22 cellular contexts compared by ENCODE assay signal in genomic region chr10:24893127-24893526, GRCh38. TPM values are rescaled to one million over a fixed set of nuclear protein-coding genes. Genes with fewer than 3 reads are reported as not detected.
DNase-seq lines count a peak whose midpoint lies in the region; ATAC-seq and TF ChIP-seq lines count a peak whose summit lies in the region.
"Had no signal": no experiment of that assay in that cellular context is flagged by ENCODE, and none has a peak within 500 bp of the region (broad histone marks: within the 10 kb centered on the region; RNA-seq: fewer than 3 reads in every experiment).

No MANE protein-coding gene starts in this region.

- POLR2A ChIA-PET in OCI-LY7 (lab: Charles Lee): interaction anchor here (0.7 kb wide), 1 partner anchor 508 kb away, joined by 3 read pairs; no protein-coding TSS in a partner anchor

- H3K27ac ChIP-seq in ACC112 (ENCODE audit: low read depth, low read length): peak overlapping the region; percentile 77
- no peak overlapping the region for H3K27ac ChIP-seq in OCI-LY7 (ENCODE audit: low read depth, low read length, poor library complexity, severe bottlenecking)
- H3K27ac ChIP-seq: cardiac muscle cell, uterus had no signal

- H3K9me3 Mint-ChIP-seq in Calu3 (ENCODE audit: low read depth, unreplicated experiment) (no peaks in the 10 kb centered on the region), immature natural killer cell (no peaks in the 10 kb centered on the region)
- H3K9me3 Mint-ChIP-seq: activated CD4-positive, alpha-beta memory T cell treated with anti-CD3 and anti-CD28 coated beads, Interleukin-2, amount 10 ng/mL, durations not matched to agents 7 days and 5 days; stimulated activated naive B cell treated with anti-CD40 and anti-IgM and Interleukin-4, amounts not matched to agents 10 μg/mL and 1 μg/mL and 100 μg/mL, for 72 hours had no signal

- peaks cover 73% of the 10 kb centered on the region for H3K4me1 ChIP-seq in ACC112 (ENCODE audit: control insufficient read depth, insufficient read depth, low read length, unreplicated experiment)
- no peaks in the 10 kb centered on the region for H3K4me1 ChIP-seq in OCI-LY7 (ENCODE audit: insufficient read depth, low read length, poor library complexity, severe bottlenecking)
- H3K4me1 ChIP-seq: uterus had no signal

- CTCF ChIA-PET in Calu3 (lab: Charles Lee) (no interaction called here), OCI-LY7 (lab: Charles Lee; ENCODE audit: unreplicated experiment) (no interaction called here)

- H3K4me3 ChIP-seq in ACC112 (ENCODE audit: low read depth, low read length) (no peak overlapping the region), cardiac fibroblast (replicated peaks in 1 of 2; ENCODE audit: low read depth in 2 of 2, low read length in 2 of 2) (no peak overlapping the region), OCI-LY7 (ENCODE audit: low read depth, low read length, poor library complexity, severe bottlenecking) (no peak overlapping the region)
- H3K4me3 ChIP-seq: cardiac muscle cell, smooth muscle cell, uterus had no signal

- H3K27me3 Mint-ChIP-seq in Calu3 (ENCODE audit: unreplicated experiment) (no peaks in the 10 kb centered on the region), immature natural killer cell (ENCODE audit: low read depth in 3 of 3) (peaks cover 2 to 3% (median 3%) of the 10 kb centered on the region in 3 donors)
- H3K27me3 Mint-ChIP-seq: activated CD4-positive, alpha-beta memory T cell treated with anti-CD3 and anti-CD28 coated beads, Interleukin-2, amount 10 ng/mL, durations not matched to agents 7 days and 5 days; IgD-negative memory B cell; stimulated activated naive B cell treated with anti-CD40 and anti-IgM and Interleukin-4, amounts not matched to agents 10 μg/mL and 1 μg/mL and 100 μg/mL, for 72 hours had no signal

- BruUV-seq in Calu3 (replicated peaks; lab: Mats Ljungman, UMichigan): no TSS peak
- no TSS peak for BruUV-seq in OCI-LY7 (replicated peaks; lab: Mats Ljungman, UMichigan)

- no peaks in the 10 kb centered on the region for H4K20me1 ChIP-seq in OCI-LY7 (ENCODE audit: insufficient read depth, low read length)

- H3K36me3 ChIP-seq in ACC112 (ENCODE audit: insufficient read depth, low read length) (no peaks in the 10 kb centered on the region), OCI-LY7 (ENCODE audit: insufficient read depth, low read length) (no peaks in the 10 kb centered on the region)
- H3K36me3 ChIP-seq: cardiac muscle cell, uterus had no signal

- H3K4me2 ChIP-seq in OCI-LY7 (ENCODE audit: low read length): no peak overlapping the region
- H3K4me2 ChIP-seq: smooth muscle cell had no signal

- H3K27me3 ChIP-seq in ACC112 (ENCODE audit: insufficient read depth, low read length): no peaks in the 10 kb centered on the region
- H3K27me3 ChIP-seq: cardiac muscle cell, uterus had no signal

- H3K79me2 ChIP-seq in ACC112 (ENCODE audit: control insufficient read depth, insufficient read depth, low read length, unreplicated experiment) (peaks cover 3% of the 10 kb centered on the region), OCI-LY7 (ENCODE audit: insufficient read depth, low read depth, low read length) (no peaks in the 10 kb centered on the region)

- H3K9me2 ChIP-seq in OCI-LY7 (ENCODE audit: insufficient read depth, low read length): no peaks in the 10 kb centered on the region

- intact Hi-C loops in Calu3 (cut with micrococcal nuclease; ENCODE audit: unreplicated experiment): no loop called here
- intact Hi-C loops in OCI-LY7 (cut with micrococcal nuclease; ENCODE audit: unreplicated experiment): no loop called here

- DNase-seq in Calu3 (no peak), cardiac fibroblast (ENCODE audit: low read depth in 2 of 2) (peak; percentile 46 to 63), immature natural killer cell (no peak), NCI-H69 (lab: John Stamatoyannopoulos, UW) (no peak), OCI-LY7 (ENCODE audit: low spot score) (no peak)
- DNase-seq: activated CD4-positive, alpha-beta memory T cell treated with anti-CD3 and anti-CD28 coated beads, Interleukin-2, amount 10 ng/mL, durations not matched to agents 7 days and 5 days; activated gamma-delta T cell treated with Interleukin-2 at 50 U/mL for 16 hours; activated T-cell treated with anti-CD3 and anti-CD28 coated beads for 4 hours; amniotic stem cell; NCI-H2171; NCI-H524 treated with DMSO at 0.1 percent for 48 hours; SIG-M5; stimulated activated CD4-positive, alpha-beta T cell treated with anti-CD3 and anti-CD28 coated beads, Interleukin-2, amount 100 ng/mL, for 48 hours; stimulated activated naive B cell treated with anti-CD40 and anti-IgM and Interleukin-4, amounts not matched to agents 10 μg/mL and 1 μg/mL and 100 μg/mL, for 72 hours; uterus had no signal

- no peak for ATAC-seq in GM19023 (IDR thresholded peaks at IDR 0.05; ENCODE audit: unreplicated experiment)
- ATAC-seq: activated CD4-positive, CD25-positive, alpha-beta regulatory T cell treated with anti-CD3 and anti-CD28 coated beads, Interleukin-2, amount 50 U/mL, for 24 hours; Panc1; stimulated activated naive B cell treated with anti-CD40 and anti-IgM and Interleukin-4, amounts not matched to agents 10 μg/mL and 1 μg/mL and 100 μg/mL, for 72 hours had no signal

- H3K9me3 ChIP-seq in OCI-LY7 (ENCODE audit: low read length): no peaks in the 10 kb centered on the region
- H3K9me3 ChIP-seq: uterus had no signal

- H2AFZ ChIP-seq in ACC112 (ENCODE audit: low read length, unreplicated experiment) (no peak overlapping the region), OCI-LY7 (ENCODE audit: low read length) (no peak overlapping the region)

- H3K36me3 Mint-ChIP-seq in Calu3 (ENCODE audit: insufficient read depth, unreplicated experiment) (no peaks in the 10 kb centered on the region), immature natural killer cell (peaks cover 4 to 29% (median 20%) of the 10 kb centered on the region in 3 donors)
- H3K36me3 Mint-ChIP-seq: stimulated activated naive B cell treated with anti-CD40 and anti-IgM and Interleukin-4, amounts not matched to agents 10 μg/mL and 1 μg/mL and 100 μg/mL, for 72 hours had no signal

- H3K4me1 Mint-ChIP-seq in Calu3 (ENCODE audit: low read depth, unreplicated experiment) (peaks cover 69% of the 10 kb centered on the region), immature natural killer cell (peaks cover 64 to 82% of the 10 kb centered on the region in 2 donors)

- H3K4me3 Mint-ChIP-seq in Calu3 (ENCODE audit: low read depth, unreplicated experiment): no peak overlapping the region
- no peak overlapping the region for H3K4me3 Mint-ChIP-seq in immature natural killer cell
- H3K4me3 Mint-ChIP-seq: activated CD4-positive, alpha-beta memory T cell treated with anti-CD3 and anti-CD28 coated beads, Interleukin-2, amount 10 ng/mL, durations not matched to agents 7 days and 5 days; stimulated activated naive B cell treated with anti-CD40 and anti-IgM and Interleukin-4, amounts not matched to agents 10 μg/mL and 1 μg/mL and 100 μg/mL, for 72 hours had no signal

- H3K27ac Mint-ChIP-seq in Calu3 (ENCODE audit: unreplicated experiment) (peak overlapping the region; percentile 10), immature natural killer cell (peak overlapping the region; percentile 74 to 98 (median 96))
- H3K27ac Mint-ChIP-seq: activated CD4-positive, alpha-beta memory T cell treated with anti-CD3 and anti-CD28 coated beads, Interleukin-2, amount 10 ng/mL, durations not matched to agents 7 days and 5 days; stimulated activated naive B cell treated with anti-CD40 and anti-IgM and Interleukin-4, amounts not matched to agents 10 μg/mL and 1 μg/mL and 100 μg/mL, for 72 hours had no signal

- TF ChIP-seq CTCF in Calu3 (IDR thresholded peaks at IDR 0.05; ENCODE audit: unreplicated experiment) (no peak), cardiac fibroblast (IDR thresholded peaks at IDR 0.05; ENCODE audit: low read depth, low read length) (no peak), OCI-LY7 (conservative IDR thresholded peaks at IDR 0.05; ENCODE audit: low read length) (no peak)

RNA-seq across cellular contexts. Expression of gene PRTFDC1, which starts 59.3 kb away (rescaled TPM):
- total RNA-seq in Calu3 (2022) (22.7 and 24.6 TPM in 2 replicates), OCI-LY7 (2022) (not detected in 2 replicates)
- polyA plus RNA-seq in immature natural killer cell: 1 to 10 TPM in 1 of 3 donors, under 1 TPM in 1, not detected in 1; 0.40 to 1.3 TPM
- total RNA-seq in OCI-LY7 (2014; rRNA removed; shearing (Covaris generic)): not detected in 2 replicates
- polyA plus RNA-seq: IgD-negative memory B cell had no signal

Comparison
In these comparisons a context has a peak if more than half of its experiments do, and no peak if none do; other contexts are left out.
1. DNase-seq: peak in cardiac fibroblast (2 of 2); none in Calu3 (single experiment), immature natural killer cell (0 of 3), NCI-H69 (single experiment) and OCI-LY7 (single experiment).
2. RNA of gene PRTFDC1, which starts 59.3 kb away (total RNA-seq): 22.7 to 24.6 TPM in Calu3; not detected in OCI-LY7; every median in the first group is over 10 times any median in the second.